ENCODE assay signal across 2 cellular contexts in the genomic region with DNA sequence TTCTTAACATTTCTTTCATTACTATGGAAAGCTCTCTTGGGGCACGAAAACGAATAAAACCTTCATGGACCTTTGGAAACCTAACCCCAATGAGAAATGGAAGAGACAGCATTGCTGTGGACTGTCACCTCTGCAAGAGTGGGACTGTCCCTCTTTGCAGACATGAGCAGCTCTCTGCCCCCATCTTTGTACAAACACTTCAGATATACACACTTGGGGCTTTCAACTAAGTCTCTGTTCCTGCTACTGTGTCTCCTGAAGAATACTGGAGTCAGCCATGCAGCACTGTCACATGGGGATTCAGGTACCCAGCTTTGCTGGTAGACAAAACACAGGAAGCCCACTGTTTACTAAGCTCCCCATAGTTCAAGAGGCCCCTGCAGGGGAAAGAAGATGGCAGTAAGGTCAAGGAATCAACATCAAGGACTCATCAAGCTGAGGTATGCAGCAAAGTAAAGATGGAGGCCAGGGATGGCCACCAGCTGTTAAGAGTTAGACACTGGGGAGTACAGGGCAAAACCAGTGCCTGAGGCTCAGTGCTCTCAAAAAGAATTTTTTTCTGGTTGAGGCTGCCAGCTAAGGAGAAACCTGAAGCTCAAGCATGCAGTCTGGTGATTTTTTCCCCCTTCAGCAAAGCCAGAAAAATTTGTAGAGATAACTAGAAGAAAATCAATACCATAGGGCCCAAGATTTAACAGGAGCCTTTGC. TPM values are rescaled to one million over a fixed set of nuclear protein-coding genes. Genes with fewer than 3 reads are reported as not detected.
"Had no signal": no experiment of that assay in that cellular context is flagged by ENCODE, and none has a peak within 500 bp of the region (broad histone marks: within the 10 kb centered on the region; RNA-seq: fewer than 3 reads in every experiment).

No MANE protein-coding gene starts in this region.

RNA-seq across cellular contexts. Expression of gene FAM72D, which starts 31.7 kb away (rescaled TPM):
- total RNA-seq: bronchial epithelial cell, Right ventricle myocardium inferior had no signal
